ENCODE assay signal across 23 cellular contexts in the genomic region with DNA sequence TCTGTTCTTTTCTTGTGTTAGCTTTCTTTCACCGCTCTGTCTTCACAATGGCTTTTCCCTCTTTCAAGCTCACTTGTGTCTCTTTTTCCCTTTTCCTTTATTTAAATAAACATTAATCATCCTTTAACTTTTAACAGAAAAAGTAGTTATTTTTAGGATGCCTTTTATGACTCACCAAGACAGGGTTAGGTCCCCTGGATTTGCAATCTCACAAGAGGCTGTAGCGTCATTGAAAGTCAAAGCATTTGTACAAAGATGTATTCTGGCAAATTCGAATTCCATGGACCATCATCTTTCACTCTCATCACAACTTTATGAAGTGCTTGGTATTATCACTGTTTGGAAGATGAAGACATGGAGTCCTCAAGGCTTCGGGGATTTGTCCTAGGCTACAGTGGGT.
"Had no signal": no experiment of that assay in that cellular context is flagged by ENCODE, and none has a peak within 500 bp of the region (broad histone marks: within the 10 kb centered on the region; RNA-seq: fewer than 3 reads in every experiment).

No MANE protein-coding gene starts in this region.

- H3K27ac ChIP-seq: epithelial cell of prostate, left lung, ovary, prostate gland, thyroid gland, upper lobe of right lung had no signal

- DNase-seq: activated B cell treated with CpG ODN at 0.5 μM for 24 hours; activated CD4-positive, alpha-beta T cell treated with anti-CD3 and anti-CD28 coated beads for 4 hours; activated CD4-positive, alpha-beta T cell treated with anti-CD3 and anti-CD28 coated beads, Interleukin-2, amount 50 U/mL, for 48 hours; activated CD8-positive, alpha-beta memory T cell treated with anti-CD3 and anti-CD28 coated beads, Interleukin-2, amount 50 U/mL, for 48 hours; activated naive CD4-positive, alpha-beta T cell treated with Interleukin-2 at 50 U/mL for 16 hours; activated naive CD8-positive, alpha-beta T cell treated with anti-CD3 and anti-CD28 coated beads for 36 hours; activated T-cell treated with anti-CD3 and anti-CD28 coated beads, Interleukin-2, amount 50 U/mL, for 4 hours; amygdala; cerebellar nuclear complex; glutamatergic neuron; hippocampal formation; kidney glomerular epithelial cell; left lung; naive thymus-derived CD8-positive, alpha-beta T cell; ovary; right cardiac atrium; stimulated activated CD4-positive, alpha-beta T cell treated with anti-CD3 and anti-CD28 coated beads, Interleukin-12 subunit alpha, Interleukin-12 subunit beta, amount 100 ng/mL, for 4 hours; substantia nigra; T-helper 9 cell; thyroid gland; upper lobe of right lung had no signal

- H3K36me3 ChIP-seq: left lung, ovary, prostate gland, thyroid gland, upper lobe of right lung had no signal

- ATAC-seq: activated T-cell treated with anti-CD3 and anti-CD28 coated beads, Interleukin-2, amount 50 U/mL, for 4 hours; left lung; naive thymus-derived CD8-positive, alpha-beta T cell; right cardiac atrium; upper lobe of right lung had no signal

- H3K27me3 ChIP-seq: left lung, thyroid gland, upper lobe of right lung had no signal

- H3K9me3 ChIP-seq: left lung, ovary, prostate gland, thyroid gland, upper lobe of right lung had no signal

- H3K4me1 ChIP-seq: left lung, prostate gland, thyroid gland, upper lobe of right lung had no signal

- H3K4me3 ChIP-seq: left lung, ovary, prostate gland, thyroid gland, upper lobe of right lung had no signal
